ENCODE assay signal across 17 cellular contexts in genomic region chr3:127677541-127678314, GRCh38. TPM values are rescaled to one million over a fixed set of nuclear protein-coding genes. Genes with fewer than 3 reads are reported as not detected.
DNase-seq lines count a peak whose midpoint lies in the region; ATAC-seq and TF ChIP-seq lines count a peak whose summit lies in the region.
"Had no signal": no experiment of that assay in that cellular context is flagged by ENCODE, and none has a peak within 500 bp of the region (broad histone marks: within the 10 kb centered on the region; RNA-seq: fewer than 3 reads in every experiment).

No MANE protein-coding gene starts in this region.

- no peaks in the 10 kb centered on the region for H3K27me3 Mint-ChIP-seq in activated T-cell treated with anti-CD3 and anti-CD28 coated beads, Interleukin-2, amount 50 U/mL, for 24 hours
- H3K27me3 Mint-ChIP-seq in activated T-cell treated with anti-CD3 and anti-CD28 coated beads, Interleukin-2, amount 50 U/mL, for 4 hours (ENCODE audit: low read depth), result no peaks in the 10 kb centered on the region
- H3K27me3 Mint-ChIP-seq in naive thymus-derived CD4-positive, alpha-beta T cell, result no peaks in the 10 kb centered on the region
- no peaks in the 10 kb centered on the region for H3K27me3 Mint-ChIP-seq in stimulated activated naive B cell treated with anti-CD40 and anti-IgM and Interleukin-4, amounts not matched to agents 10 μg/mL and 1 μg/mL and 100 μg/mL, for 72 hours
- H3K27me3 Mint-ChIP-seq: CD4-positive, CD25-positive, alpha-beta regulatory T cell; stimulated activated naive CD8-positive, alpha-beta T cell treated with anti-CD3 and anti-CD28 coated beads, Interleukin-15, amount 100 ng/mL, for 72 hours had no signal

- no peak for TF ChIP-seq CTCF in adrenal gland (IDR thresholded peaks at IDR 0.05)

- no peaks in the 10 kb centered on the region for H3K9me3 ChIP-seq in adrenal gland (replicated peaks in 1 of 3)
- no peaks in the 10 kb centered on the region for H3K9me3 ChIP-seq in naive thymus-derived CD4-positive, alpha-beta T cell (ENCODE audit: control insufficient read depth in 2 of 3, low read length in 3 of 3)
- H3K9me3 ChIP-seq: breast epithelium, esophagus squamous epithelium, heart left ventricle, prostate gland had no signal

- WGBS in adrenal gland, 4 donors, result 90 to 93% (median 91%) methylated on average over 4 to 17 of the region's 17 CpGs

- H3K4me1 ChIP-seq in adrenal gland (replicated peaks in 1 of 2), result peaks cover 8 to 12% of the 10 kb centered on the region in 2 donors
- H3K4me1 ChIP-seq in naive thymus-derived CD4-positive, alpha-beta T cell (ENCODE audit: control insufficient read depth in 2 of 2, insufficient read depth in 2 of 2, low read length in 2 of 2), result peaks cover 7 to 17% of the 10 kb centered on the region in 2 donors
- H3K4me1 ChIP-seq: breast epithelium, prostate gland had no signal

- no peaks in the 10 kb centered on the region for H3K27me3 ChIP-seq in adrenal gland
- H3K27me3 ChIP-seq in naive thymus-derived CD4-positive, alpha-beta T cell (ENCODE audit: control insufficient read depth in 2 of 2, insufficient read depth in 2 of 2, low read length in 2 of 2), result no peaks in the 10 kb centered on the region
- H3K27me3 ChIP-seq: breast epithelium, esophagus squamous epithelium, heart left ventricle had no signal

- H3K9me3 Mint-ChIP-seq in activated T-cell treated with anti-CD3 and anti-CD28 coated beads, Interleukin-2, amount 50 U/mL, for 24 hours, result no peaks in the 10 kb centered on the region
- no peaks in the 10 kb centered on the region for H3K9me3 Mint-ChIP-seq in activated T-cell treated with anti-CD3 and anti-CD28 coated beads, Interleukin-2, amount 50 U/mL, for 4 hours
- peaks cover 0 to 2% (median 0%) of the 10 kb centered on the region in 11 donors for H3K9me3 Mint-ChIP-seq in naive thymus-derived CD4-positive, alpha-beta T cell
- H3K9me3 Mint-ChIP-seq in stimulated activated naive B cell treated with anti-CD40 and anti-IgM and Interleukin-4, amounts not matched to agents 10 μg/mL and 1 μg/mL and 100 μg/mL, for 72 hours, result peaks cover 0 to 2% of the 10 kb centered on the region in 2 donors
- H3K9me3 Mint-ChIP-seq: stimulated activated naive CD8-positive, alpha-beta T cell treated with anti-CD3 and anti-CD28 coated beads, Interleukin-15, amount 100 ng/mL, for 72 hours had no signal

- CTCF ChIA-PET in naive thymus-derived CD4-positive, alpha-beta T cell (lab: Charles Lee), result no interaction called here

- ATAC-seq in activated T-cell treated with anti-CD3 and anti-CD28 coated beads, Interleukin-2, amount 50 U/mL, for 4 hours, result no peak
- ATAC-seq in naive thymus-derived CD4-positive, alpha-beta T cell, result no peak
- ATAC-seq in stimulated activated naive B cell treated with anti-CD40 and anti-IgM and Interleukin-4, amounts not matched to agents 10 μg/mL and 1 μg/mL and 100 μg/mL, for 72 hours (replicated peaks), result no peak
- no peak for ATAC-seq in GM18517 (IDR thresholded peaks at IDR 0.05; ENCODE audit: unreplicated experiment)
- ATAC-seq: PC-3; stimulated activated naive CD8-positive, alpha-beta T cell treated with anti-CD3 and anti-CD28 coated beads, Interleukin-15, amount 100 ng/mL, for 72 hours had no signal

- H3K4me1 Mint-ChIP-seq in activated T-cell treated with anti-CD3 and anti-CD28 coated beads, Interleukin-2, amount 50 U/mL, for 24 hours (ENCODE audit: low read depth), result peaks cover 25% of the 10 kb centered on the region
- H3K4me1 Mint-ChIP-seq in activated T-cell treated with anti-CD3 and anti-CD28 coated beads, Interleukin-2, amount 50 U/mL, for 4 hours (ENCODE audit: low read depth), result peaks cover 28% of the 10 kb centered on the region
- peaks cover 16 to 38% (median 33%) of the 10 kb centered on the region in 7 donors for H3K4me1 Mint-ChIP-seq in naive thymus-derived CD4-positive, alpha-beta T cell
- H3K4me1 Mint-ChIP-seq in stimulated activated naive B cell treated with anti-CD40 and anti-IgM and Interleukin-4, amounts not matched to agents 10 μg/mL and 1 μg/mL and 100 μg/mL, for 72 hours, result peaks cover 26 to 54% of the 10 kb centered on the region in 2 donors

- H3K4me3 ChIP-seq in adrenal gland, result no peak overlapping the region
- no peak overlapping the region for H3K4me3 ChIP-seq in naive thymus-derived CD4-positive, alpha-beta T cell (ENCODE audit: low read length)
- H3K4me3 ChIP-seq: breast epithelium, esophagus squamous epithelium, heart left ventricle, prostate gland had no signal

- H3K4me3 Mint-ChIP-seq in activated T-cell treated with anti-CD3 and anti-CD28 coated beads, Interleukin-2, amount 50 U/mL, for 24 hours, result no peak overlapping the region
- H3K4me3 Mint-ChIP-seq in activated T-cell treated with anti-CD3 and anti-CD28 coated beads, Interleukin-2, amount 50 U/mL, for 4 hours, result no peak overlapping the region
- peak overlapping the region in 2 of 10 donors; percentile 13 to 25 for H3K4me3 Mint-ChIP-seq in naive thymus-derived CD4-positive, alpha-beta T cell
- no peak overlapping the region for H3K4me3 Mint-ChIP-seq in stimulated activated naive B cell treated with anti-CD40 and anti-IgM and Interleukin-4, amounts not matched to agents 10 μg/mL and 1 μg/mL and 100 μg/mL, for 72 hours
- H3K4me3 Mint-ChIP-seq: stimulated activated naive CD8-positive, alpha-beta T cell treated with anti-CD3 and anti-CD28 coated beads, Interleukin-15, amount 100 ng/mL, for 72 hours had no signal

- H3K36me3 Mint-ChIP-seq in activated T-cell treated with anti-CD3 and anti-CD28 coated beads, Interleukin-2, amount 50 U/mL, for 24 hours (ENCODE audit: low read depth), result peaks cover 16% of the 10 kb centered on the region
- peaks cover 8% of the 10 kb centered on the region for H3K36me3 Mint-ChIP-seq in activated T-cell treated with anti-CD3 and anti-CD28 coated beads, Interleukin-2, amount 50 U/mL, for 4 hours (ENCODE audit: insufficient read depth)
- H3K36me3 Mint-ChIP-seq in naive thymus-derived CD4-positive, alpha-beta T cell, result peaks cover 0 to 15% (median 3%) of the 10 kb centered on the region in 5 donors
- H3K36me3 Mint-ChIP-seq in stimulated activated naive B cell treated with anti-CD40 and anti-IgM and Interleukin-4, amounts not matched to agents 10 μg/mL and 1 μg/mL and 100 μg/mL, for 72 hours, result peaks cover 8 to 22% of the 10 kb centered on the region in 2 donors

- H3K27ac Mint-ChIP-seq in activated T-cell treated with anti-CD3 and anti-CD28 coated beads, Interleukin-2, amount 50 U/mL, for 24 hours, result peak overlapping the region; percentile 68
- H3K27ac Mint-ChIP-seq in naive thymus-derived CD4-positive, alpha-beta T cell, result peak overlapping the region in 6 of 9 donors; percentile 21 to 70 (median 54)
- peak overlapping the region; percentile 86 for H3K27ac Mint-ChIP-seq in stimulated activated naive B cell treated with anti-CD40 and anti-IgM and Interleukin-4, amounts not matched to agents 10 μg/mL and 1 μg/mL and 100 μg/mL, for 72 hours
- H3K27ac Mint-ChIP-seq: stimulated activated naive CD8-positive, alpha-beta T cell treated with anti-CD3 and anti-CD28 coated beads, Interleukin-15, amount 100 ng/mL, for 72 hours had no signal

- POLR2A ChIA-PET in naive thymus-derived CD4-positive, alpha-beta T cell (lab: Charles Lee), result interaction anchor here (0.8 kb wide), 1 partner anchor 17 kb away, joined by 3 read pairs; no protein-coding TSS in a partner anchor

- no peak overlapping the region for H3K27ac ChIP-seq in adrenal gland
- H3K27ac ChIP-seq in naive thymus-derived CD4-positive, alpha-beta T cell (ENCODE audit: low read depth, low read length), result no peak overlapping the region
- H3K27ac ChIP-seq: esophagus squamous epithelium, heart left ventricle, prostate gland had no signal

- DNase-seq in activated T-cell treated with anti-CD3 and anti-CD28 coated beads, Interleukin-2, amount 50 U/mL, for 24 hours, result no peak
- no peak for DNase-seq in activated T-cell treated with anti-CD3 and anti-CD28 coated beads, Interleukin-2, amount 50 U/mL, for 4 hours
- DNase-seq in adrenal gland (peak in 6 of 7 donors; percentile 3 to 38 (median 12)), middle frontal gyrus (ENCODE audit: extremely low spot score, low spot score) (no peak), HuH-7.5 (ENCODE audit: low spot score) (no peak)
- no peak for DNase-seq in naive thymus-derived CD4-positive, alpha-beta T cell
- no peak for DNase-seq in stimulated activated naive B cell treated with anti-CD40 and anti-IgM and Interleukin-4, amounts not matched to agents 10 μg/mL and 1 μg/mL and 100 μg/mL, for 72 hours
- DNase-seq: activated naive CD4-positive, alpha-beta T cell; CD4-positive, CD25-positive, alpha-beta regulatory T cell; esophagus squamous epithelium; NCI-H1048; PC-3 had no signal

- TF ChIP-seq POLR2A in adrenal gland (IDR thresholded peaks at IDR 0.05), result no peak

- intact Hi-C loops in adrenal gland (cut with DNase I), result no loop called here
- intact Hi-C loops in naive thymus-derived CD4-positive, alpha-beta T cell (cut with micrococcal nuclease), result loop anchor here (10.0 kb wide), 2 partner anchors 447 to 1593 kb away; partner anchors contain the start of genes RUVBL1 (in 1 of the 2) and SLC41A3 (in 1 of the 2)

- peaks cover 0 to 27% of the 10 kb centered on the region in 2 donors for H3K36me3 ChIP-seq in adrenal gland (replicated peaks in 1 of 2)
- peaks cover 0 to 48% (median 0%) of the 10 kb centered on the region in 3 experiments for H3K36me3 ChIP-seq in naive thymus-derived CD4-positive, alpha-beta T cell (ENCODE audit: control insufficient read depth in 2 of 3, insufficient read depth in 3 of 3, low read length in 3 of 3)

RNA-seq across cellular contexts. Expression of gene ABTB1, which starts 5.0 kb away (rescaled TPM):
- 1 to 10 TPM; 4.7 to 8.8 (median 6.1) TPM for total RNA-seq in activated T-cell treated with anti-CD3 and anti-CD28 coated beads, Interleukin-2, amount 50 U/mL, for 4 hours
- 10 to 100 TPM; 13.0 to 68.0 (median 32.2) TPM for total RNA-seq in adrenal gland
- 10 to 100 TPM in 2 of 3 donors, 1 to 10 TPM in 1; 2.8 to 96.0 (median 62.1) TPM for polyA plus RNA-seq in adrenal gland
- 100 to 1,000 TPM in 4 of 5 experiments, 10 to 100 TPM in 1; 26.7 to 182 (median 124) TPM for total RNA-seq in naive thymus-derived CD4-positive, alpha-beta T cell
- polyA plus RNA-seq in naive thymus-derived CD4-positive, alpha-beta T cell, result 10 to 100 TPM; 67.4 to 86.8 TPM

RNA-seq across cellular contexts. Expression of gene PODXL2, which starts 48.7 kb away (rescaled TPM):
- 1 to 10 TPM; 3.4 to 5.9 (median 4.3) TPM for total RNA-seq in activated T-cell treated with anti-CD3 and anti-CD28 coated beads, Interleukin-2, amount 50 U/mL, for 4 hours
- 10 to 100 TPM; 22.0 to 52.4 (median 25.8) TPM for total RNA-seq in adrenal gland
- 10 to 100 TPM; 17.0 to 28.7 (median 22.5) TPM for polyA plus RNA-seq in adrenal gland
- 1 to 10 TPM; 2.2 to 5.5 (median 3.6) TPM for total RNA-seq in naive thymus-derived CD4-positive, alpha-beta T cell
- polyA plus RNA-seq in naive thymus-derived CD4-positive, alpha-beta T cell, result 1 to 10 TPM; 3.0 to 6.5 TPM

Comparison
In these comparisons a context has a peak if more than half of its experiments do, and no peak if none do; other contexts are left out.
1. DNase-seq: peak in adrenal gland (6 of 7); none in activated T-cell treated with anti-CD3 and anti-CD28 coated beads, Interleukin-2, amount 50 U/mL, for 24 hours (single experiment), activated T-cell treated with anti-CD3 and anti-CD28 coated beads, Interleukin-2, amount 50 U/mL, for 4 hours (single experiment), naive thymus-derived CD4-positive, alpha-beta T cell (0 of 9), stimulated activated naive B cell treated with anti-CD40 and anti-IgM and Interleukin-4, amounts not matched to agents 10 μg/mL and 1 μg/mL and 100 μg/mL, for 72 hours (single experiment), middle frontal gyrus (single experiment) and HuH-7.5 (single experiment).
2. intact Hi-C loops: an anchor here in naive thymus-derived CD4-positive, alpha-beta T cell (10.0 kb wide); none called in adrenal gland.
3. Peak in every context shown above with its lines, with median percentiles within 50 percentile points of each other: H3K27ac Mint-ChIP-seq.